13 cellular contexts compared by ENCODE assay signal in the genomic region with DNA sequence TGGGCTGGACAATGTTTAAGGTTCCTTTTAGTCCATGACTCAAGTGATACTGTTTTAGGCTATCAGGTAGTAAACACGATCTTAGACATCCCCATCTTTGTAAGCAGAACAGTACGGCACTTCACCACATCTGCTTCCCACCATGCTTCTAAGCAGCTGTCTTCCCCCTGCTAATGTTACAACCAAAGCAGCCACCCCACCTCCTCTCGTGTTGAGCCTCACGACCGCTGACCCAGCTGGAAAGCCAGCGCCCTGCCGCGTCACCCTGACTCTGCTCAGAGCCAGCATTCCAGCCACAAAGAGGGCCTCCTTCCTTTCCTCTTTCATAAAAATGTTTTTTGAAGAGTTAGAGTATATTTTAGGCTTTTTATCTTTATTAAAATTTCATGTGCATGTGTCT. TPM values are rescaled to one million over a fixed set of nuclear protein-coding genes. Genes with fewer than 3 reads are reported as not detected.
DNase-seq lines count a peak whose midpoint lies in the region; ATAC-seq and TF ChIP-seq lines count a peak whose summit lies in the region.
"Had no signal": no experiment of that assay in that cellular context is flagged by ENCODE, and none has a peak within 500 bp of the region (broad histone marks: within the 10 kb centered on the region; RNA-seq: fewer than 3 reads in every experiment).

No MANE protein-coding gene starts in this region.

- DNase-seq in activated CD4-positive, alpha-beta T cell treated with anti-CD3 and anti-CD28 coated beads for 36 hours = no peak
- DNase-seq in activated CD4-positive, alpha-beta T cell treated with anti-CD3 and anti-CD28 coated beads for 4 hours = no peak
- DNase-seq in NCI-H510A (lab: John Stamatoyannopoulos, UW) (peak; percentile 39), left kidney (ENCODE audit: low read depth, low spot score) (peak; percentile 21), GM20000 (ENCODE audit: low spot score) (no peak), HK-2 (ENCODE audit: unreplicated experiment) (no peak), SW 1271 (lab: John Stamatoyannopoulos, UW) (no peak)
- no peak for DNase-seq in stimulated activated effector memory CD8-positive, alpha-beta T cell treated with anti-CD3 and anti-CD28 coated beads, Interleukin-12 subunit alpha, Interleukin-12 subunit beta, amount 100 ng/mL, for 72 hours (ENCODE audit: low spot score in 2 of 2)
- DNase-seq: activated B cell treated with CpG ODN at 0.5 μM for 24 hours, anterior cingulate cortex, cortex of kidney, kidney, NCI-H1694 treated with DMSO at 0.1 percent for 48 hours had no signal

- ATAC-seq in activated CD4-positive, alpha-beta T cell treated with anti-CD3 and anti-CD28 coated beads for 36 hours = no peak
- no peak for ATAC-seq in stimulated activated effector memory CD8-positive, alpha-beta T cell treated with anti-CD3 and anti-CD28 coated beads, Interleukin-12 subunit alpha, Interleukin-12 subunit beta, amount 100 ng/mL, for 72 hours

- CTCF ChIA-PET in activated CD4-positive, alpha-beta T cell treated with anti-CD3 and anti-CD28 coated beads for 36 hours (lab: Charles Lee) = interaction anchor here (0.9 kb wide), 1 partner anchor 11 kb away, joined by 3 read pairs; no protein-coding TSS in a partner anchor

- H3K27me3 Mint-ChIP-seq in activated CD4-positive, alpha-beta T cell treated with anti-CD3 and anti-CD28 coated beads for 36 hours = no peaks in the 10 kb centered on the region
- H3K27me3 Mint-ChIP-seq: activated B cell treated with CpG ODN at 0.5 μM for 24 hours had no signal

- no peak for TF ChIP-seq CTCF in GM20000 (IDR thresholded peaks at IDR 0.05; ENCODE audit: extremely low read depth, missing control alignments)

- H3K4me3 Mint-ChIP-seq in activated CD4-positive, alpha-beta T cell treated with anti-CD3 and anti-CD28 coated beads for 36 hours = no peak overlapping the region
- no peak overlapping the region for H3K4me3 Mint-ChIP-seq in stimulated activated effector memory CD8-positive, alpha-beta T cell treated with anti-CD3 and anti-CD28 coated beads, Interleukin-12 subunit alpha, Interleukin-12 subunit beta, amount 100 ng/mL, for 72 hours
- H3K4me3 Mint-ChIP-seq: activated B cell treated with CpG ODN at 0.5 μM for 24 hours had no signal

- intact Hi-C loops in activated CD4-positive, alpha-beta T cell treated with anti-CD3 and anti-CD28 coated beads for 36 hours (cut with DNase I, micrococcal nuclease) = no loop called here

- H3K4me1 Mint-ChIP-seq in activated CD4-positive, alpha-beta T cell treated with anti-CD3 and anti-CD28 coated beads for 36 hours = peaks cover 42% of the 10 kb centered on the region
- peaks cover 26% of the 10 kb centered on the region for H3K4me1 Mint-ChIP-seq in stimulated activated effector memory CD8-positive, alpha-beta T cell treated with anti-CD3 and anti-CD28 coated beads, Interleukin-12 subunit alpha, Interleukin-12 subunit beta, amount 100 ng/mL, for 72 hours

- H3K9me3 Mint-ChIP-seq in activated CD4-positive, alpha-beta T cell treated with anti-CD3 and anti-CD28 coated beads for 36 hours (ENCODE audit: low read depth) = no peaks in the 10 kb centered on the region
- no peaks in the 10 kb centered on the region for H3K9me3 Mint-ChIP-seq in stimulated activated effector memory CD8-positive, alpha-beta T cell treated with anti-CD3 and anti-CD28 coated beads, Interleukin-12 subunit alpha, Interleukin-12 subunit beta, amount 100 ng/mL, for 72 hours
- H3K9me3 Mint-ChIP-seq: activated B cell treated with CpG ODN at 0.5 μM for 24 hours had no signal

- H3K27ac Mint-ChIP-seq in activated CD4-positive, alpha-beta T cell treated with anti-CD3 and anti-CD28 coated beads for 36 hours = peak overlapping the region; percentile 41
- H3K27ac Mint-ChIP-seq in stimulated activated effector memory CD8-positive, alpha-beta T cell treated with anti-CD3 and anti-CD28 coated beads, Interleukin-12 subunit alpha, Interleukin-12 subunit beta, amount 100 ng/mL, for 72 hours = peak overlapping the region; percentile 7
- H3K27ac Mint-ChIP-seq: activated B cell treated with CpG ODN at 0.5 μM for 24 hours had no signal

- POLR2A ChIA-PET in activated CD4-positive, alpha-beta T cell treated with anti-CD3 and anti-CD28 coated beads for 36 hours (lab: Charles Lee) = no interaction called here

- peaks cover 64% of the 10 kb centered on the region for H3K36me3 Mint-ChIP-seq in activated CD4-positive, alpha-beta T cell treated with anti-CD3 and anti-CD28 coated beads for 36 hours (ENCODE audit: low read depth)
- H3K36me3 Mint-ChIP-seq in stimulated activated effector memory CD8-positive, alpha-beta T cell treated with anti-CD3 and anti-CD28 coated beads, Interleukin-12 subunit alpha, Interleukin-12 subunit beta, amount 100 ng/mL, for 72 hours = peaks cover 96% of the 10 kb centered on the region

RNA-seq across cellular contexts. Expression of a gene that starts 9.4 kb away (rescaled TPM):
- total RNA-seq in activated CD4-positive, alpha-beta T cell treated with anti-CD3 and anti-CD28 coated beads for 36 hours = 10 to 100 TPM; 34.4 to 34.5 TPM

RNA-seq across cellular contexts. Expression of a gene that starts 56.6 kb away (rescaled TPM):
- 10 to 100 TPM; 62.9 to 88.1 TPM for total RNA-seq in activated CD4-positive, alpha-beta T cell treated with anti-CD3 and anti-CD28 coated beads for 36 hours

RNA-seq across cellular contexts. Expression of a gene that starts 57.6 kb away (rescaled TPM):
- 100 to 1,000 TPM; 104 to 129 TPM for total RNA-seq in activated CD4-positive, alpha-beta T cell treated with anti-CD3 and anti-CD28 coated beads for 36 hours

Comparison
In these comparisons a context has a peak if more than half of its experiments do, and no peak if none do; other contexts are left out.
1. DNase-seq: peak in NCI-H510A (single experiment) and left kidney (single experiment); none in activated CD4-positive, alpha-beta T cell treated with anti-CD3 and anti-CD28 coated beads for 36 hours (single experiment), activated CD4-positive, alpha-beta T cell treated with anti-CD3 and anti-CD28 coated beads for 4 hours (0 of 2), stimulated activated effector memory CD8-positive, alpha-beta T cell treated with anti-CD3 and anti-CD28 coated beads, Interleukin-12 subunit alpha, Interleukin-12 subunit beta, amount 100 ng/mL, for 72 hours (0 of 2), GM20000 (single experiment), HK-2 (single experiment) and SW 1271 (0 of 2).